1 cellular context compared by ENCODE assay signal in the genomic region with DNA sequence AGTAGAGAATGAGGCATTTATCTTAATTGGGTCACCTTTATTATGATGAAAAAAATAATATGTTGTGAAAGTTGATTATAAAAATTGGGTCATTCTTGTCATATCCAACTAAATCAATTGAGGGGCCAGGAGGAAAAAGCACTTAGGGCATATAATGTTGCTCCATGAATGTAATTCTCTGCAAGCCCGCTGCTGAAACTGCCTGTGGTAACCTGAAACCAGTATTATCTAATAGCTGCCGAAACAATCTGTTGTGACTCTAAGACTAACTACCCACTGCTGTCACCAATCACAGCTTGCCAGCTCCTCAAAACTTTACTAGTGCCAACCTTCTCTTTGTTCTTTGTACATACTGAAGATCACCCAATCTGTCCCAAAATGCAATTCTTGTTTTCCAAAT.
TF ChIP-seq lines count a peak whose summit lies in the region.

No MANE protein-coding gene starts in this region.

TF ChIP-seq in HEK293, 187 proteins besides CTCF, POLR2A, EP300 and RAD21 (continued from another document):
- TF ChIP-seq, protein P1, sequence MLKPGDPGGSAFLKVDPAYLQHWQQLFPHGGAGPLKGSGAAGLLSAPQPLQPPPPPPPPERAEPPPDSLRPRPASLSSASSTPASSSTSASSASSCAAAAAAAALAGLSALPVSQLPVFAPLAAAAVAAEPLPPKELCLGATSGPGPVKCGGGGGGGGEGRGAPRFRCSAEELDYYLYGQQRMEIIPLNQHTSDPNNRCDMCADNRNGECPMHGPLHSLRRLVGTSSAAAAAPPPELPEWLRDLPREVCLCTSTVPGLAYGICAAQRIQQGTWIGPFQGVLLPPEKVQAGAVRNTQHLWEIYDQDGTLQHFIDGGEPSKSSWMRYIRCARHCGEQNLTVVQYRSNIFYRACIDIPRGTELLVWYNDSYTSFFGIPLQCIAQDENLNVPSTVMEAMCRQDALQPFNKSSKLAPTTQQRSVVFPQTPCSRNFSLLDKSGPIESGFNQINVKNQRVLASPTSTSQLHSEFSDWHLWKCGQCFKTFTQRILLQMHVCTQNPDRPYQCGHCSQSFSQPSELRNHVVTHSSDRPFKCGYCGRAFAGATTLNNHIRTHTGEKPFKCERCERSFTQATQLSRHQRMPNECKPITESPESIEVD (tag by site-specific recombination; IDR thresholded peaks at IDR 0.05) = peak; percentile 86
- TF ChIP-seq, protein P2, sequence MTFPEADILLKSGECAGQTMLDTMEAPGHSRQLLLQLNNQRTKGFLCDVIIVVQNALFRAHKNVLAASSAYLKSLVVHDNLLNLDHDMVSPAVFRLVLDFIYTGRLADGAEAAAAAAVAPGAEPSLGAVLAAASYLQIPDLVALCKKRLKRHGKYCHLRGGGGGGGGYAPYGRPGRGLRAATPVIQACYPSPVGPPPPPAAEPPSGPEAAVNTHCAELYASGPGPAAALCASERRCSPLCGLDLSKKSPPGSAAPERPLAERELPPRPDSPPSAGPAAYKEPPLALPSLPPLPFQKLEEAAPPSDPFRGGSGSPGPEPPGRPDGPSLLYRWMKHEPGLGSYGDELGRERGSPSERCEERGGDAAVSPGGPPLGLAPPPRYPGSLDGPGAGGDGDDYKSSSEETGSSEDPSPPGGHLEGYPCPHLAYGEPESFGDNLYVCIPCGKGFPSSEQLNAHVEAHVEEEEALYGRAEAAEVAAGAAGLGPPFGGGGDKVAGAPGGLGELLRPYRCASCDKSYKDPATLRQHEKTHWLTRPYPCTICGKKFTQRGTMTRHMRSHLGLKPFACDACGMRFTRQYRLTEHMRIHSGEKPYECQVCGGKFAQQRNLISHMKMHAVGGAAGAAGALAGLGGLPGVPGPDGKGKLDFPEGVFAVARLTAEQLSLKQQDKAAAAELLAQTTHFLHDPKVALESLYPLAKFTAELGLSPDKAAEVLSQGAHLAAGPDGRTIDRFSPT (tag by site-specific recombination; IDR thresholded peaks at IDR 0.05) = 0 out of 2 replicates have a peak, but pooled peaks have one; percentile 46
- TF ChIP-seq ZNF341 (tag by site-specific recombination; IDR thresholded peaks at IDR 0.05; ENCODE audit: low read depth) (no peak), GFI1B (tag by site-specific recombination; IDR thresholded peaks at IDR 0.05) (peak; percentile 53; the same call in 1 of the 2 replicates)
TF ChIP-seq in HEK293: peak in this region for 13.
